Comparison of ENCODE assay signal across 10 cellular contexts in genomic region chr1:160652065-160652641, GRCh38. TPM values are rescaled to one million over a fixed set of nuclear protein-coding genes. Genes with fewer than 3 reads are reported as not detected.
A peak's percentile ranks its signal among the peaks of the same experiment; 100 is the strongest.
DNase-seq lines count a peak whose midpoint lies in the region; TF ChIP-seq lines count a peak whose summit lies in the region.
"Not testable (repeated sequence)": the region's sequence is repeated elsewhere in the genome, so short reads cannot be mapped to it uniquely, and the experiment has no call there.
"Had no signal": no experiment of that assay in that cellular context is flagged by ENCODE, and none has a peak within 500 bp of the region (broad histone marks: within the 10 kb centered on the region; RNA-seq: fewer than 3 reads in every experiment).

No MANE protein-coding gene starts in this region.

- not testable (repeated sequence) for H3K23ac ChIP-seq in H9 (ENCODE audit: insufficient read length, low read depth, low read length); mesendoderm (ENCODE audit: low read length)

- H3K4me3 Mint-ChIP-seq in H9 = peak overlapping the region; percentile 4 to 24; a peak in 2 of 5 replicates
- not testable (repeated sequence) for H3K4me3 Mint-ChIP-seq in activated naive CD4-positive, alpha-beta T cell treated with anti-CD3 and anti-CD28 coated beads, Interleukin-2, amount 50 U/mL, for 24 hours; type B pancreatic cell

- H2BK5ac ChIP-seq in H9 (ENCODE audit: insufficient read length, low read length) = not testable (repeated sequence)
- peak overlapping the region; percentile 100 for H2BK5ac ChIP-seq in mesendoderm (ENCODE audit: low read length)

- H2BK12ac ChIP-seq in H9 (ENCODE audit: insufficient read length, low read depth, low read length) = not testable (repeated sequence)

- not testable (repeated sequence) for H2AK5ac ChIP-seq in H9 (ENCODE audit: insufficient read length, low read length); mesendoderm (ENCODE audit: low read length)

- H3K4me3 ChIP-seq in DOHH2 (ENCODE audit: low read length) = peak overlapping the region; percentile 49
- H3K4me3 ChIP-seq in SU-DHL-6 (ENCODE audit: insufficient read depth, low read length, poor library complexity, severe bottlenecking); cardiac muscle cell; mesendoderm (ENCODE audit: low read length): not testable (repeated sequence)

- not testable (repeated sequence) for TF ChIP-seq CTCF in DOHH2 (IDR thresholded peaks at IDR 0.05; ENCODE audit: low read depth, low read length, poor library complexity, severe bottlenecking); H9 (conservative IDR thresholded peaks at IDR 0.05); SU-DHL-6 (IDR thresholded peaks at IDR 0.05; ENCODE audit: insufficient read depth, low read length, poor library complexity, severe bottlenecking); cardiac muscle cell (IDR thresholded peaks at IDR 0.05; ENCODE audit: low read depth, low read length); type B pancreatic cell (conservative IDR thresholded peaks at IDR 0.05)

- not testable (repeated sequence) for H3K18ac ChIP-seq in H9 (ENCODE audit: insufficient read length, low read depth, low read length)
- H3K18ac ChIP-seq in mesendoderm (ENCODE audit: low read length) = peak overlapping the region; percentile 98

- H2AFZ ChIP-seq in H9 (ENCODE audit: low read length); SU-DHL-6 (ENCODE audit: low read depth, low read length, severe bottlenecking): not testable (repeated sequence)

- H3K56ac ChIP-seq in H9 (ENCODE audit: insufficient read length, low read depth, low read length) = not testable (repeated sequence)
- peak overlapping the region; percentile 85 for H3K56ac ChIP-seq in mesendoderm (ENCODE audit: low read length)

- peak overlapping the region; percentile 75; the same call in 1 of the 2 replicates for H3K4ac ChIP-seq in H9 (ENCODE audit: low read depth, low read length)
- H3K4ac ChIP-seq in mesendoderm (ENCODE audit: low read depth, low read length) = peak overlapping the region; percentile 99

- H3K4me2 ChIP-seq in DOHH2 (ENCODE audit: low read length) (peak overlapping the region; percentile 59), SU-DHL-6 (ENCODE audit: low read depth, low read length, poor library complexity, severe bottlenecking) (peak overlapping the region; percentile 28)
- not testable (repeated sequence) for H3K4me2 ChIP-seq in H9 (ENCODE audit: insufficient read depth, insufficient read length, low read length); mesendoderm (ENCODE audit: low read length)

- not testable (repeated sequence) for H3K9me2 ChIP-seq in DOHH2 (replicated peaks; ENCODE audit: control insufficient read depth, low read length); SU-DHL-6 (replicated peaks; ENCODE audit: insufficient read depth, low read length)

- not testable (repeated sequence) for H4K8ac ChIP-seq in H9 (replicated peaks; ENCODE audit: insufficient read length, low read depth, low read length)
- peak overlapping the region; percentile 65 for H4K8ac ChIP-seq in mesendoderm (ENCODE audit: low read depth, low read length)

- H3K27ac Mint-ChIP-seq in H9 (peak overlapping the region; percentile 95 to 99 (median 95)), type B pancreatic cell (peak overlapping the region; percentile 73)
- peak overlapping the region; percentile 85 for H3K27ac Mint-ChIP-seq in activated naive CD4-positive, alpha-beta T cell treated with anti-CD3 and anti-CD28 coated beads, Interleukin-2, amount 50 U/mL, for 24 hours

- not testable (repeated sequence) for H4K20me1 ChIP-seq in DOHH2 (ENCODE audit: control insufficient read depth, insufficient read depth, low read depth, low read length); H9 (ENCODE audit: control insufficient read depth, insufficient read depth, insufficient read length); SU-DHL-6 (ENCODE audit: low read depth, low read length)

- not testable (repeated sequence) for H3K79me2 ChIP-seq in DOHH2 (ENCODE audit: control insufficient read depth, low read length); H9 (ENCODE audit: insufficient read depth, low read length); mesendoderm (ENCODE audit: control insufficient read depth, insufficient read depth, low read length)
- H3K79me2 ChIP-seq in SU-DHL-6 (ENCODE audit: insufficient read depth, low read length) = peaks cover 17% of the 10 kb centered on the region

- not testable (repeated sequence) for H3K9me3 Mint-ChIP-seq in H9; activated naive CD4-positive, alpha-beta T cell treated with anti-CD3 and anti-CD28 coated beads, Interleukin-2, amount 50 U/mL, for 24 hours; type B pancreatic cell

- DNase-seq in H9 = peak; percentile 87
- peak; percentile 33 for DNase-seq in NCI-H2107 (lab: John Stamatoyannopoulos, UW)
- peak; percentile 18 to 55 for DNase-seq in cardiac muscle cell (ENCODE audit: low read depth in 1 of 2, low spot score in 1 of 2)
- peak; percentile 99 for DNase-seq in mesendoderm
- DNase-seq in type B pancreatic cell (ENCODE audit: extremely low spot score, unreplicated experiment) = not testable (repeated sequence)

- H3K27me3 ChIP-seq in DOHH2 (ENCODE audit: control insufficient read depth, low read length); H9 (ENCODE audit: insufficient read depth, low read length); SU-DHL-6 (ENCODE audit: low read length); mesendoderm (ENCODE audit: insufficient read depth, low read length, poor library complexity): not testable (repeated sequence)
- H3K27me3 ChIP-seq in cardiac muscle cell = peaks cover 14% of the 10 kb centered on the region

- not testable (repeated sequence) for H2BK15ac ChIP-seq in H9 (ENCODE audit: low read depth, low read length); mesendoderm (replicated peaks; ENCODE audit: low read depth)

- not testable (repeated sequence) for H2BK20ac ChIP-seq in H9 (ENCODE audit: low read depth, low read length, poor library complexity, severe bottlenecking)

- not testable (repeated sequence) for H3K27me3 Mint-ChIP-seq in H9 (ENCODE audit: low read depth); activated naive CD4-positive, alpha-beta T cell treated with anti-CD3 and anti-CD28 coated beads, Interleukin-2, amount 50 U/mL, for 24 hours
- H3K27me3 Mint-ChIP-seq in type B pancreatic cell = peaks cover 20% of the 10 kb centered on the region

- H2BK120ac ChIP-seq in H9 (ENCODE audit: low read depth, low read length, poor library complexity, severe bottlenecking) = not testable (repeated sequence)
- H2BK120ac ChIP-seq in mesendoderm (ENCODE audit: low read depth, low read length) = peak overlapping the region; percentile 100

- not testable (repeated sequence) for H3K9ac ChIP-seq in H9 (ENCODE audit: extremely low read depth, insufficient read length, low read length)
- peak overlapping the region; percentile 11; the same call in 1 of the 2 replicates for H3K9ac ChIP-seq in SU-DHL-6 (ENCODE audit: low read length)
- H3K9ac ChIP-seq in mesendoderm (ENCODE audit: low read length) = peak overlapping the region; percentile 48

- not testable (repeated sequence) for H3K79me1 ChIP-seq in H9 (ENCODE audit: insufficient read depth, low read depth, low read length, poor library complexity, severe bottlenecking); mesendoderm (ENCODE audit: low read length)

- not testable (repeated sequence) for H4K5ac ChIP-seq in H9 (ENCODE audit: insufficient read length, low read depth, low read length)
- H4K5ac ChIP-seq in mesendoderm (ENCODE audit: low read length) = peak overlapping the region; percentile 85

- H3F3A ChIP-seq in DOHH2 (ENCODE audit: control insufficient read depth, insufficient read depth); SU-DHL-6 (ENCODE audit: insufficient read depth): not testable (repeated sequence)

- H3K36me3 ChIP-seq in DOHH2 (ENCODE audit: control insufficient read depth, low read length); SU-DHL-6 (ENCODE audit: low read length); cardiac muscle cell; mesendoderm (ENCODE audit: control insufficient read depth, insufficient read depth, low read length): not testable (repeated sequence)

- H3K9me3 ChIP-seq in DOHH2 (ENCODE audit: control insufficient read depth, insufficient read depth, low read length); H9 (ENCODE audit: control insufficient read depth, low read depth, low read length); SU-DHL-6 (ENCODE audit: insufficient read depth, low read length); cardiac muscle cell (ENCODE audit: low read depth): not testable (repeated sequence)

- H3K4me1 Mint-ChIP-seq in H9 (peaks cover 37 to 45% of the 10 kb centered on the region in 2 experiments), type B pancreatic cell (ENCODE audit: unreplicated experiment) (peaks cover 20% of the 10 kb centered on the region)
- peaks cover 81% of the 10 kb centered on the region for H3K4me1 Mint-ChIP-seq in activated naive CD4-positive, alpha-beta T cell treated with anti-CD3 and anti-CD28 coated beads, Interleukin-2, amount 50 U/mL, for 24 hours

- not testable (repeated sequence) for H3K14ac ChIP-seq in H9 (ENCODE audit: insufficient read depth, low read length)

- not testable (repeated sequence) for H4K91ac ChIP-seq in H9 (ENCODE audit: insufficient read length, low read depth, low read length)

- H3T11ph ChIP-seq in H9 (ENCODE audit: low read length) = not testable (repeated sequence)

- H3K27ac ChIP-seq in DOHH2 (ENCODE audit: low read depth, low read length) (peak overlapping the region; percentile 74), H9 (ENCODE audit: insufficient read length, low read depth, low read length) (peak overlapping the region; percentile 89), SU-DHL-6 (ENCODE audit: low read depth, low read length) (peak overlapping the region; percentile 66), mesendoderm (ENCODE audit: low read depth, low read length) (peak overlapping the region; percentile 99)
- H3K27ac ChIP-seq in cardiac muscle cell = not testable (repeated sequence)

- WGBS in H9 (ENCODE audit: extremely low coverage, insufficient read length, low lambda C conversion rate) = no CpG with 5 or more reads among the region's 8 CpGs
- WGBS in mesendoderm (ENCODE audit: extremely low coverage, insufficient coverage, low lambda C conversion rate) = no CpG with 5 or more reads among the region's 8 CpGs

- not testable (repeated sequence) for H3K36me3 Mint-ChIP-seq in H9 (ENCODE audit: insufficient read depth in 1 of 3, low read depth in 3 of 3); activated naive CD4-positive, alpha-beta T cell treated with anti-CD3 and anti-CD28 coated beads, Interleukin-2, amount 50 U/mL, for 24 hours; type B pancreatic cell

- not testable (repeated sequence) for H3K23me2 ChIP-seq in H9 (ENCODE audit: insufficient read length, low read depth, low read length, poor library complexity, severe bottlenecking)

- H3K4me1 ChIP-seq in DOHH2 (ENCODE audit: control insufficient read depth, low read length) (peaks cover 72% of the 10 kb centered on the region), H9 (ENCODE audit: insufficient read depth, low read length) (peaks cover 13% of the 10 kb centered on the region; the same call in 1 of the 2 replicates), cardiac muscle cell (ENCODE audit: low read depth) (peaks cover 24% of the 10 kb centered on the region), mesendoderm (ENCODE audit: control insufficient read depth, low read depth, low read length) (peaks cover 14% of the 10 kb centered on the region)

RNA-seq across cellular contexts. Expression of gene SLAMF1, which starts 5.3 kb away (rescaled TPM):
- total RNA-seq in H9 (2021) (not detected in 2 replicates), cardiac muscle cell (not detected in 2 replicates), type B pancreatic cell (ENCODE audit: low replicate concordance) (not detected in 2 replicates)
- polyA plus RNA-seq in cardiac muscle cell = 0.10 TPM in 1 of 2 replicates, not detected in the other
- 0.10 TPM for polyA plus RNA-seq in mesendoderm (2013, experiment 1 of 2)
- polyA plus RNA-seq in mesendoderm (2013, experiment 2 of 2) = 0.11 TPM
- total RNA-seq: neural crest cell, PC-3 had no signal

RNA-seq across cellular contexts. Expression of gene CD48, which starts 59.5 kb away (rescaled TPM):
- total RNA-seq in H9 (2021) (not detected in 2 replicates), cardiac muscle cell (not detected in 2 replicates), type B pancreatic cell (ENCODE audit: low replicate concordance) (0.57 TPM in 1 of 2 replicates, not detected in the other)
- polyA plus RNA-seq in cardiac muscle cell = 0.26 TPM in 1 of 2 replicates, not detected in the other
- 2.5 TPM for polyA plus RNA-seq in mesendoderm (2013, experiment 1 of 2)
- 2.7 TPM for polyA plus RNA-seq in mesendoderm (2013, experiment 2 of 2)
- total RNA-seq: neural crest cell, PC-3 had no signal
